ENCODE assay signal across 2 cellular contexts in genomic region chr2:8197825-8198224, GRCh38.
TF ChIP-seq lines count a peak whose summit lies in the region.

No MANE protein-coding gene starts in this region.

TF ChIP-seq in GM12878, 131 proteins besides CTCF, POLR2A, EP300 and RAD21:
- TF ChIP-seq KDM1A (IDR thresholded peaks at IDR 0.05; ENCODE audit: borderline replicate concordance), result no peak
- TF ChIP-seq, protein P1, sequence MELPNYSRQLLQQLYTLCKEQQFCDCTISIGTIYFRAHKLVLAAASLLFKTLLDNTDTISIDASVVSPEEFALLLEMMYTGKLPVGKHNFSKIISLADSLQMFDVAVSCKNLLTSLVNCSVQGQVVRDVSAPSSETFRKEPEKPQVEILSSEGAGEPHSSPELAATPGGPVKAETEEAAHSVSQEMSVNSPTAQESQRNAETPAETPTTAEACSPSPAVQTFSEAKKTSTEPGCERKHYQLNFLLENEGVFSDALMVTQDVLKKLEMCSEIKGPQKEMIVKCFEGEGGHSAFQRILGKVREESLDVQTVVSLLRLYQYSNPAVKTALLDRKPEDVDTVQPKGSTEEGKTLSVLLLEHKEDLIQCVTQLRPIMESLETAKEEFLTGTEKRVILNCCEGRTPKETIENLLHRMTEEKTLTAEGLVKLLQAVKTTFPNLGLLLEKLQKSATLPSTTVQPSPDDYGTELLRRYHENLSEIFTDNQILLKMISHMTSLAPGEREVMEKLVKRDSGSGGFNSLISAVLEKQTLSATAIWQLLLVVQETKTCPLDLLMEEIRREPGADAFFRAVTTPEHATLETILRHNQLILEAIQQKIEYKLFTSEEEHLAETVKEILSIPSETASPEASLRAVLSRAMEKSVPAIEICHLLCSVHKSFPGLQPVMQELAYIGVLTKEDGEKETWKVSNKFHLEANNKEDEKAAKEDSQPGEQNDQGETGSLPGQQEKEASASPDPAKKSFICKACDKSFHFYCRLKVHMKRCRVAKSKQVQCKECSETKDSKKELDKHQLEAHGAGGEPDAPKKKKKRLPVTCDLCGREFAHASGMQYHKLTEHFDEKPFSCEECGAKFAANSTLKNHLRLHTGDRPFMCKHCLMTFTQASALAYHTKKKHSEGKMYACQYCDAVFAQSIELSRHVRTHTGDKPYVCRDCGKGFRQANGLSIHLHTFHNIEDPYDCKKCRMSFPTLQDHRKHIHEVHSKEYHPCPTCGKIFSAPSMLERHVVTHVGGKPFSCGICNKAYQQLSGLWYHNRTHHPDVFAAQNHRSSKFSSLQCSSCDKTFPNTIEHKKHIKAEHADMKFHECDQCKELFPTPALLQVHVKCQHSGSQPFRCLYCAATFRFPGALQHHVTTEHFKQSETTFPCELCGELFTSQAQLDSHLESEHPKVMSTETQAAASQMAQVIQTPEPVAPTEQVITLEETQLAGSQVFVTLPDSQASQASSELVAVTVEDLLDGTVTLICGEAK (IDR thresholded peaks at IDR 0.05; ENCODE audit: borderline replicate concordance), result peak; percentile 79; the same call in 1 of the 2 replicates

TF ChIP-seq in K562, 482 proteins besides CTCF, POLR2A, EP300 and RAD21:
- TF ChIP-seq TAL1 (IDR thresholded peaks at IDR 0.05) (no peak), CBX1 (IDR thresholded peaks at IDR 0.05; ENCODE audit: low read depth) (no peak), NKRF (IDR thresholded peaks at IDR 0.05; ENCODE audit: borderline replicate concordance) (no peak), RERE (CRISPR knock-in tag; IDR thresholded peaks at IDR 0.05; ENCODE audit: borderline replicate concordance) (no peak), PRMT5 (CRISPR knock-in tag; IDR thresholded peaks at IDR 0.05) (no peak), FOXA1 (IDR thresholded peaks at IDR 0.05; ENCODE audit: borderline replicate concordance) (no peak)
- TF ChIP-seq, protein P1 (IDR thresholded peaks at IDR 0.05), result peak; percentile 83
- TF ChIP-seq, protein P1 (CRISPR knock-in tag; IDR thresholded peaks at IDR 0.05), result no peak
- TF ChIP-seq, protein P2, sequence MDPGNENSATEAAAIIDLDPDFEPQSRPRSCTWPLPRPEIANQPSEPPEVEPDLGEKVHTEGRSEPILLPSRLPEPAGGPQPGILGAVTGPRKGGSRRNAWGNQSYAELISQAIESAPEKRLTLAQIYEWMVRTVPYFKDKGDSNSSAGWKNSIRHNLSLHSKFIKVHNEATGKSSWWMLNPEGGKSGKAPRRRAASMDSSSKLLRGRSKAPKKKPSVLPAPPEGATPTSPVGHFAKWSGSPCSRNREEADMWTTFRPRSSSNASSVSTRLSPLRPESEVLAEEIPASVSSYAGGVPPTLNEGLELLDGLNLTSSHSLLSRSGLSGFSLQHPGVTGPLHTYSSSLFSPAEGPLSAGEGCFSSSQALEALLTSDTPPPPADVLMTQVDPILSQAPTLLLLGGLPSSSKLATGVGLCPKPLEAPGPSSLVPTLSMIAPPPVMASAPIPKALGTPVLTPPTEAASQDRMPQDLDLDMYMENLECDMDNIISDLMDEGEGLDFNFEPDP (CRISPR knock-in tag; IDR thresholded peaks at IDR 0.05), result no peak
